ENCODE assay signal across 22 cellular contexts in genomic region chr2:16729901-16730300, GRCh38.
"Had no signal": no experiment of that assay in that cellular context is flagged by ENCODE, and none has a peak within 500 bp of the region (broad histone marks: within the 10 kb centered on the region; RNA-seq: fewer than 3 reads in every experiment).

No MANE protein-coding gene starts in this region.

- H3K79me2 ChIP-seq: parathyroid adenoma had no signal

- H3K9me3 Mint-ChIP-seq: mesothelial cell of epicardium; natural killer cell; stimulated activated naive B cell treated with anti-CD40 and anti-IgM and Interleukin-4, amounts not matched to agents 10 μg/mL and 1 μg/mL and 100 μg/mL, for 72 hours had no signal

- H3K9me3 ChIP-seq: heart left ventricle, prostate gland, spleen, testis, tibial nerve, upper lobe of right lung, vagina had no signal

- H3K27ac ChIP-seq: coronary artery, heart left ventricle, parathyroid adenoma, prostate gland, testis, tibial nerve, upper lobe of right lung, vagina had no signal

- H3K4me1 ChIP-seq: parathyroid adenoma, testis, upper lobe of right lung, vagina had no signal

- DNase-seq: effector CD8-positive, alpha-beta T cell; foreskin melanocyte; heart left ventricle; hippocampal formation; left colon; natural killer cell; occipital lobe; spleen; stimulated activated CD4-positive, alpha-beta T cell treated with anti-CD3 and anti-CD28 coated beads, Interleukin-15, amount 100 ng/mL, for 24 hours; stimulated activated CD4-positive, alpha-beta T cell treated with anti-CD3 and anti-CD28 coated beads, Interleukin-1b, Interleukin-23, amount 100 ng/mL, for 48 hours; stimulated activated CD4-positive, alpha-beta T cell treated with anti-CD3 and anti-CD28 coated beads, Interleukin-4, amount 100 ng/mL, for 24 hours; stimulated activated naive B cell treated with anti-CD40 and anti-IgM and Interleukin-4, amounts not matched to agents 10 μg/mL and 1 μg/mL and 100 μg/mL, for 72 hours; stimulated activated naive CD8-positive, alpha-beta T cell treated with anti-CD3 and anti-CD28 coated beads, Interleukin-15, amount 100 ng/mL, for 72 hours; testis; upper lobe of right lung had no signal

- H3K4me3 ChIP-seq: coronary artery, heart left ventricle, prostate gland, spleen, testis, tibial nerve, upper lobe of right lung, vagina had no signal

- H2AFZ ChIP-seq: parathyroid adenoma had no signal

- H3K27ac Mint-ChIP-seq: mesothelial cell of epicardium; natural killer cell; stimulated activated naive CD8-positive, alpha-beta T cell treated with anti-CD3 and anti-CD28 coated beads, Interleukin-15, amount 100 ng/mL, for 72 hours had no signal

- ATAC-seq: heart left ventricle; left colon; natural killer cell; sciatic nerve; stimulated activated naive CD8-positive, alpha-beta T cell treated with anti-CD3 and anti-CD28 coated beads, Interleukin-15, amount 100 ng/mL, for 72 hours; upper lobe of right lung had no signal

- H3K9ac ChIP-seq: parathyroid adenoma had no signal

- H3K4me3 Mint-ChIP-seq: mesothelial cell of epicardium; natural killer cell; stimulated activated naive CD8-positive, alpha-beta T cell treated with anti-CD3 and anti-CD28 coated beads, Interleukin-15, amount 100 ng/mL, for 72 hours had no signal

- H3K27me3 ChIP-seq: testis, tibial nerve, upper lobe of right lung, vagina had no signal

- H3K36me3 Mint-ChIP-seq: mesothelial cell of epicardium; natural killer cell; stimulated activated naive B cell treated with anti-CD40 and anti-IgM and Interleukin-4, amounts not matched to agents 10 μg/mL and 1 μg/mL and 100 μg/mL, for 72 hours had no signal

- H3K36me3 ChIP-seq: heart left ventricle, prostate gland, spleen, tibial nerve, upper lobe of right lung, vagina had no signal

- H3K4me1 Mint-ChIP-seq: mesothelial cell of epicardium; natural killer cell; stimulated activated naive CD8-positive, alpha-beta T cell treated with anti-CD3 and anti-CD28 coated beads, Interleukin-15, amount 100 ng/mL, for 72 hours had no signal
